Comparison of ENCODE assay signal across 1 cellular context in genomic region chr9:33024966-33025571, GRCh38.
TF ChIP-seq lines count a peak whose summit lies in the region.

Gene DNAJA1 (plus strand): TSS chr9:33025273. CDS start chr9:33026485, 1,212 bp downstream.

TF ChIP-seq in GM12878, 131 proteins besides CTCF, POLR2A, EP300 and RAD21 (continued from another document and continues in another):
- TF ChIP-seq PKNOX1 (IDR thresholded peaks at IDR 0.05) = peak; percentile 78
- TF ChIP-seq MYB (IDR thresholded peaks at IDR 0.05; ENCODE audit: borderline replicate concordance, low read depth, low read length) = no peak
- peak; percentile 76; the same call in 1 of the 2 replicates for TF ChIP-seq ZBED1 (IDR thresholded peaks at IDR 0.05; ENCODE audit: borderline replicate concordance)
- TF ChIP-seq TBL1XR1 (IDR thresholded peaks at IDR 0.05; ENCODE audit: low read depth, low read length) = peak; percentile 55
- TF ChIP-seq NR2C1 (IDR thresholded peaks at IDR 0.05) = no peak
- TF ChIP-seq CBFB (IDR thresholded peaks at IDR 0.05; ENCODE audit: low read depth) = peak; percentile 91
- TF ChIP-seq ZNF274 (IDR thresholded peaks at IDR 0.05; ENCODE audit: insufficient read depth, insufficient read length) = no peak
- peak; percentile 96 for TF ChIP-seq HSF1 (IDR thresholded peaks at IDR 0.05; ENCODE audit: low read depth, low read length)
- peak; percentile 69; the same call in 1 of the 2 replicates for TF ChIP-seq CHD2 (IDR thresholded peaks at IDR 0.05; ENCODE audit: borderline replicate concordance, low read depth, low read length)
- no peak for TF ChIP-seq E2F8 (IDR thresholded peaks at IDR 0.05; ENCODE audit: low read depth, partially characterized antibody)
- TF ChIP-seq YBX1 (IDR thresholded peaks at IDR 0.05) = no peak
- peak; percentile 98 for TF ChIP-seq SMAD5 (IDR thresholded peaks at IDR 0.05; ENCODE audit: low read depth)
- no peak for TF ChIP-seq NFYA (IDR thresholded peaks at IDR 0.05; ENCODE audit: borderline replicate concordance, low read depth, low read length)
- TF ChIP-seq IKZF1 (conservative IDR thresholded peaks at IDR 0.05) = peak; percentile 89
- TF ChIP-seq USF1 (IDR thresholded peaks at IDR 0.05; ENCODE audit: borderline replicate concordance, extremely low read length, insufficient read depth, low read depth, low read length) = no peak
- no peak for TF ChIP-seq IRF5 (IDR thresholded peaks at IDR 0.05; ENCODE audit: borderline replicate concordance)
- peak; percentile 28 for TF ChIP-seq BCL3 (IDR thresholded peaks at IDR 0.05; ENCODE audit: borderline replicate concordance, insufficient read depth, low read depth, low read length, poor library complexity, severe bottlenecking)
- TF ChIP-seq CBX3 (IDR thresholded peaks at IDR 0.05; ENCODE audit: borderline replicate concordance, low read depth) = no peak
- no peak for TF ChIP-seq MAX (IDR thresholded peaks at IDR 0.05; ENCODE audit: low read depth, low read length)
- no peak for TF ChIP-seq CEBPB (IDR thresholded peaks at IDR 0.05; ENCODE audit: borderline replicate concordance in 1 of 2, low read depth in 2 of 2, low read length in 2 of 2)
- TF ChIP-seq EED (IDR thresholded peaks at IDR 0.05; ENCODE audit: low read depth) = no peak; the same call in 1 of the 2 replicates
- no peak for TF ChIP-seq NFIC (IDR thresholded peaks at IDR 0.05; ENCODE audit: low read depth, low read length)
- peak; percentile 96 for TF ChIP-seq NKRF (conservative IDR thresholded peaks at IDR 0.05)
- peak; percentile 95 for TF ChIP-seq BMI1 (IDR thresholded peaks at IDR 0.05; ENCODE audit: borderline replicate concordance)
- no peak for TF ChIP-seq SREBF1 (IDR thresholded peaks at IDR 0.05; ENCODE audit: low read length)
- peak; percentile 47; the same call in 1 of the 2 replicates for TF ChIP-seq STAT1 (conservative IDR thresholded peaks at IDR 0.05)
- peak; percentile 43 for TF ChIP-seq RUNX3 (IDR thresholded peaks at IDR 0.05; ENCODE audit: low read length)
- no peak for TF ChIP-seq ZNF24 (IDR thresholded peaks at IDR 0.05)
- TF ChIP-seq ATF7 (IDR thresholded peaks at IDR 0.05; ENCODE audit: low read depth) = no peak
- TF ChIP-seq FOXM1 (IDR thresholded peaks at IDR 0.05; ENCODE audit: low read depth, low read length) = no peak
- TF ChIP-seq SKIL (IDR thresholded peaks at IDR 0.05; ENCODE audit: low read depth, poor library complexity, severe bottlenecking) = no peak
- TF ChIP-seq IKZF2 (IDR thresholded peaks at IDR 0.05) = peak; percentile 68 to 73; a peak in 3 of 4 replicates
- peak; percentile 82 for TF ChIP-seq TCF12 (IDR thresholded peaks at IDR 0.05; ENCODE audit: low read depth, low read length)
- TF ChIP-seq ATF2 (IDR thresholded peaks at IDR 0.05; ENCODE audit: low read length) = no peak; the same call in 1 of the 2 replicates
- peak; percentile 24 for TF ChIP-seq RELA (IDR thresholded peaks at IDR 0.05; ENCODE audit: borderline replicate concordance, partially characterized antibody)
- no peak for TF ChIP-seq ZBTB33 (IDR thresholded peaks at IDR 0.05)
- TF ChIP-seq GATAD2B (conservative IDR thresholded peaks at IDR 0.05; ENCODE audit: low read depth) = peak; percentile 76
- no peak for TF ChIP-seq JUND (IDR thresholded peaks at IDR 0.05; ENCODE audit: low read depth, low read length)
- TF ChIP-seq SIN3A (IDR thresholded peaks at IDR 0.05; ENCODE audit: low read depth, low read length) = peak; percentile 84
- no peak for TF ChIP-seq PBX3 (IDR thresholded peaks at IDR 0.05; ENCODE audit: insufficient replicate concordance, low read depth, low read length)
- TF ChIP-seq HDAC6 (IDR thresholded peaks at IDR 0.05; ENCODE audit: unreplicated experiment) = peak; percentile 89
- no peak for TF ChIP-seq USF2 (IDR thresholded peaks at IDR 0.05; ENCODE audit: borderline replicate concordance, low read depth, low read length)
